In the genomic region with DNA sequence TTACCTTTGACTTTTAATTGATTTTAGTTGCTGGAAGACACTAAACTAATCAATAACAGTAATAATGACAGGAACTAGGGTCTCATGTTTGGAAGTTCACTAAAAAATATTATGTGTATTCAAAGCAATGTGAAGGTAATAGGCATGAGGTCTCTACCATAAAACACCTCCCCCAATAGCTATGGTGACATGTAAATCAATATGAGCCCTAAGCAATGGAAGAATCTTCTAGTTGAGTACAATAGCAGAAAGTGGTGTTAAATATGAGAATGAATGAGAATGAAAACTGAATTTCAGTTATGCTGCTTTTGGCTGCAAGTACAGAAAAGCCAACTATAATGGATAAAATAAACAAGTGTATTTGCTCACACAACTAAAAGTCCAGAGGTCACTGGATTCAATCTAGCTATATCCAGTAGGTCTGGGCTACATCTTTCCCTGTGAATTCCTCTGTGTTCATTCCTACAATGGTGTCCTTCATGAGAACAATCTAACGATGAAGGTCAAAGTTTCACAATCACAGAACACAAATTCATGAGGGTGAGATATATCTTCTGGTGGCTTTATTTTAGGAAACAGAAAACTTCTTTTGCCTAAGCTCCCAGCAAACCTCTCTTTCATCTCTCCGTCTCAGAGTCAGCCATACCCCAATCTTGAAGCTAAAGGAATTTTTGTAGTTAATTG, we compare ENCODE assay signal across 2 cellular contexts.
A peak's percentile ranks its signal among the peaks of the same experiment; 100 is the strongest.
TF ChIP-seq lines count a peak whose summit lies in the region.

No MANE protein-coding gene starts in this region.

TF ChIP-seq in HepG2, 621 proteins besides CTCF, POLR2A, EP300 and RAD21 (continued from another document and continues in another):
- TF ChIP-seq YEATS2 (CRISPR knock-in tag; IDR thresholded peaks at IDR 0.05; ENCODE audit: borderline replicate concordance) (no peak), U2AF2 (IDR thresholded peaks at IDR 0.05; ENCODE audit: low read depth, low read length) (no peak), ZBTB7B (CRISPR knock-in tag; IDR thresholded peaks at IDR 0.05) (0 out of 2 replicates have a peak, but pooled peaks have one; percentile 26), DPF2 (CRISPR knock-in tag; IDR thresholded peaks at IDR 0.05; ENCODE audit: borderline replicate concordance, low read depth) (peak; percentile 35; the same call in 1 of the 2 replicates), RBFOX2 (IDR thresholded peaks at IDR 0.05; ENCODE audit: low read depth, low read length) (peak; percentile 69), HOXA3 (CRISPR knock-in tag; IDR thresholded peaks at IDR 0.05) (0 out of 2 replicates have a peak, but pooled peaks have one; percentile 24), HNF4A (CRISPR knock-in tag; IDR thresholded peaks at IDR 0.05) (peak; percentile 88), JUND (CRISPR knock-in tag; IDR thresholded peaks at IDR 0.05) (no peak), ARID2 (CRISPR knock-in tag; IDR thresholded peaks at IDR 0.05; ENCODE audit: borderline replicate concordance) (no peak), HES4 (CRISPR knock-in tag; IDR thresholded peaks at IDR 0.05; ENCODE audit: borderline replicate concordance) (no peak)
- TF ChIP-seq, protein P1, sequence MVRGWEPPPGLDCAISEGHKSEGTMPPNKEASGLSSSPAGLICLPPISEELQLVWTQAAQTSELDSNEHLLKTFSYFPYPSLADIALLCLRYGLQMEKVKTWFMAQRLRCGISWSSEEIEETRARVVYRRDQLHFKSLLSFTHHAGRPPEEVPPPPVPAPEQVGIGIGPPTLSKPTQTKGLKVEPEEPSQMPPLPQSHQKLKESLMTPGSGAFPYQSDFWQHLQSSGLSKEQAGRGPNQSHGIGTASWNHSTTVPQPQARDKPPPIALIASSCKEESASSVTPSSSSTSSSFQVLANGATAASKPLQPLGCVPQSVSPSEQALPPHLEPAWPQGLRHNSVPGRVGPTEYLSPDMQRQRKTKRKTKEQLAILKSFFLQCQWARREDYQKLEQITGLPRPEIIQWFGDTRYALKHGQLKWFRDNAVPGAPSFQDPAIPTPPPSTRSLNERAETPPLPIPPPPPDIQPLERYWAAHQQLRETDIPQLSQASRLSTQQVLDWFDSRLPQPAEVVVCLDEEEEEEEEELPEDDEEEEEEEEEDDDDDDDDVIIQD (CRISPR knock-in tag; IDR thresholded peaks at IDR 0.05; ENCODE audit: low read depth): peak; percentile 75; the same call in 1 of the 2 replicates
- TF ChIP-seq, protein P2, sequence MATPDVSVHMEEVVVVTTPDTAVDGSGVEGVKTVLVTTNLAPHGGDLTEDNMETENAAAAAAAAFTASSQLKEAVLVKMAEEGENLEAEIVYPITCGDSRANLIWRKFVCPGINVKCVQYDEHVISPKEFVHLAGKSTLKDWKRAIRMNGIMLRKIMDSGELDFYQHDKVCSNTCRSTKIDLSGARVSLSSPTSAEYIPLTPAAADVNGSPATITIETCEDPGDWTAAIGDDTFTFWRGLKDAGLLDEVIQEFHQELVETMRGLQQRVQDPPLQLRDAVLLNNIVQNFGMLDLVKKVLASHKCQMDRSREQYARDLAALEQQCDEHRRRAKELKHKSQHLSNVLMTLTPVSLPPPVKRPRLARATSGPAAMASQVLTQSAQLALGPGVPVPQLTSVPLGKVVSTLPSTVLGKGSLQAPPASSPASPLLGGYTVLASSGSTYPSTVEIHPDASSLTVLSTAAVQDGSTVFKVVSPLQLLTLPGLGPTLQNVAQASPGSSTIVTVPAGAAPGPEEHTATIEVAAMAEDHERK (CRISPR knock-in tag; IDR thresholded peaks at IDR 0.05; ENCODE audit: low read depth): no peak
- TF ChIP-seq, protein P3, sequence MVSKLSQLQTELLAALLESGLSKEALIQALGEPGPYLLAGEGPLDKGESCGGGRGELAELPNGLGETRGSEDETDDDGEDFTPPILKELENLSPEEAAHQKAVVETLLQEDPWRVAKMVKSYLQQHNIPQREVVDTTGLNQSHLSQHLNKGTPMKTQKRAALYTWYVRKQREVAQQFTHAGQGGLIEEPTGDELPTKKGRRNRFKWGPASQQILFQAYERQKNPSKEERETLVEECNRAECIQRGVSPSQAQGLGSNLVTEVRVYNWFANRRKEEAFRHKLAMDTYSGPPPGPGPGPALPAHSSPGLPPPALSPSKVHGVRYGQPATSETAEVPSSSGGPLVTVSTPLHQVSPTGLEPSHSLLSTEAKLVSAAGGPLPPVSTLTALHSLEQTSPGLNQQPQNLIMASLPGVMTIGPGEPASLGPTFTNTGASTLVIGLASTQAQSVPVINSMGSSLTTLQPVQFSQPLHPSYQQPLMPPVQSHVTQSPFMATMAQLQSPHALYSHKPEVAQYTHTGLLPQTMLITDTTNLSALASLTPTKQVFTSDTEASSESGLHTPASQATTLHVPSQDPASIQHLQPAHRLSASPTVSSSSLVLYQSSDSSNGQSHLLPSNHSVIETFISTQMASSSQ (IDR thresholded peaks at IDR 0.05; ENCODE audit: low read depth): no peak; the same call in 1 of the 2 replicates
- TF ChIP-seq, protein P3 (CRISPR knock-in tag; IDR thresholded peaks at IDR 0.05; ENCODE audit: borderline replicate concordance): peak; percentile 72; the same call in 1 of the 2 replicates

TF ChIP-seq in GM23338, 12 proteins besides CTCF, POLR2A, EP300 and RAD21:
- TF ChIP-seq, protein P4, sequence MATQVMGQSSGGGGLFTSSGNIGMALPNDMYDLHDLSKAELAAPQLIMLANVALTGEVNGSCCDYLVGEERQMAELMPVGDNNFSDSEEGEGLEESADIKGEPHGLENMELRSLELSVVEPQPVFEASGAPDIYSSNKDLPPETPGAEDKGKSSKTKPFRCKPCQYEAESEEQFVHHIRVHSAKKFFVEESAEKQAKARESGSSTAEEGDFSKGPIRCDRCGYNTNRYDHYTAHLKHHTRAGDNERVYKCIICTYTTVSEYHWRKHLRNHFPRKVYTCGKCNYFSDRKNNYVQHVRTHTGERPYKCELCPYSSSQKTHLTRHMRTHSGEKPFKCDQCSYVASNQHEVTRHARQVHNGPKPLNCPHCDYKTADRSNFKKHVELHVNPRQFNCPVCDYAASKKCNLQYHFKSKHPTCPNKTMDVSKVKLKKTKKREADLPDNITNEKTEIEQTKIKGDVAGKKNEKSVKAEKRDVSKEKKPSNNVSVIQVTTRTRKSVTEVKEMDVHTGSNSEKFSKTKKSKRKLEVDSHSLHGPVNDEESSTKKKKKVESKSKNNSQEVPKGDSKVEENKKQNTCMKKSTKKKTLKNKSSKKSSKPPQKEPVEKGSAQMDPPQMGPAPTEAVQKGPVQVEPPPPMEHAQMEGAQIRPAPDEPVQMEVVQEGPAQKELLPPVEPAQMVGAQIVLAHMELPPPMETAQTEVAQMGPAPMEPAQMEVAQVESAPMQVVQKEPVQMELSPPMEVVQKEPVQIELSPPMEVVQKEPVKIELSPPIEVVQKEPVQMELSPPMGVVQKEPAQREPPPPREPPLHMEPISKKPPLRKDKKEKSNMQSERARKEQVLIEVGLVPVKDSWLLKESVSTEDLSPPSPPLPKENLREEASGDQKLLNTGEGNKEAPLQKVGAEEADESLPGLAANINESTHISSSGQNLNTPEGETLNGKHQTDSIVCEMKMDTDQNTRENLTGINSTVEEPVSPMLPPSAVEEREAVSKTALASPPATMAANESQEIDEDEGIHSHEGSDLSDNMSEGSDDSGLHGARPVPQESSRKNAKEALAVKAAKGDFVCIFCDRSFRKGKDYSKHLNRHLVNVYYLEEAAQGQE (IDR thresholded peaks at IDR 0.05; ENCODE audit: unreplicated experiment): no peak
